In the genomic region with DNA sequence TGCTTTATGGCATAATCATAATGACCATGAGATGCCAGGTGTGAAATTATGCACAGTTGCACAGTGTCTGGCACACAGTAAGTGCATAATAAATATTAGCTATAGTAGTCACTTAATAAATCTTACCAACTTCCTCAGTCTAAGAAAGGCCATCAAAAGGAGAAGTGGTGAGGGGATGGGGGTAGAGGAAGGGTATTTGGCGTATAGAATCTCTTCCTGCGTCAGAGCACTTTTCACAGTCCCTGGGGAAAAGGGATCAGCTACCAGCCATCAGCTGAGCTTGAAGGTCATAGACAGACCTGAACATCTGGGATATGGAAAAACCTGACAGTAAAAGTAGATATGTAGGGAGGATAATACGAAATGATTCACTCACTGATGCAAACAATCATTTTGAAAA, we compare ENCODE assay signal across 22 cellular contexts. TPM values are rescaled to one million over a fixed set of nuclear protein-coding genes. Genes with fewer than 3 reads are reported as not detected.
A peak's percentile ranks its signal among the peaks of the same experiment; 100 is the strongest.
DNase-seq lines count a peak whose midpoint lies in the region; ATAC-seq, FAIRE-seq and TF ChIP-seq lines count a peak whose summit lies in the region.
"Had no signal": no experiment of that assay in that cellular context is flagged by ENCODE, and none has a peak within 500 bp of the region (broad histone marks: within the 10 kb centered on the region; RNA-seq: fewer than 3 reads in every experiment).

No MANE protein-coding gene starts in this region.

- CTCF ChIA-PET in CD8-positive, alpha-beta memory T cell (lab: Charles Lee): no interaction called here

- H3K9me3 Mint-ChIP-seq in CD8-positive, alpha-beta memory T cell: no peaks in the 10 kb centered on the region

- POLR2A ChIA-PET in CD8-positive, alpha-beta memory T cell (lab: Charles Lee): no interaction called here

- H4K20me1 ChIP-seq in osteoblast (ENCODE audit: insufficient read depth, low read length): no peaks in the 10 kb centered on the region

- no peaks in the 10 kb centered on the region for H3K36me3 Mint-ChIP-seq in CD8-positive, alpha-beta memory T cell
- H3K36me3 Mint-ChIP-seq: CD14-positive monocyte had no signal

- peak; percentile 40 for FAIRE-seq in HTR-8/SVneo (lab: Jason Lieb, UNC)

- H3K9me3 ChIP-seq in osteoblast (ENCODE audit: low read depth, low read length) (no peaks in the 10 kb centered on the region), right cardiac atrium (ENCODE audit: control insufficient read depth, low read length) (no peaks in the 10 kb centered on the region)
- H3K9me3 ChIP-seq in CD8-positive, alpha-beta memory T cell (ENCODE audit: low read length): no peaks in the 10 kb centered on the region
- H3K9me3 ChIP-seq: HAP-1 had no signal

- DNase-seq in D341Med (ENCODE audit: low spot score): peak; percentile 71
- DNase-seq in HTR-8/SVneo (ENCODE audit: insufficient read length, low spot score): no peak
- peak; percentile 78 for DNase-seq in NCI-H69 (lab: John Stamatoyannopoulos, UW)
- peak; percentile 63 for DNase-seq in osteoblast (ENCODE audit: insufficient read length, low spot score, missing footprints)
- no peak for DNase-seq in right cardiac atrium
- DNase-seq in CD8-positive, alpha-beta memory T cell: no peak
- DNase-seq in NCI-H446 treated with DMSO at 0.1 percent for 48 hours (lab: John Stamatoyannopoulos, UW): no peak
- DNase-seq: ACHN, DMS 273 treated with DMSO at 0.1 percent for 48 hours, GDM1, NCI-H1048, NCI-H1436 treated with DMSO at 0.1 percent for 48 hours, NCI-H226, SW 1271 had no signal

- H3K4me2 ChIP-seq in osteoblast (ENCODE audit: insufficient read depth, low read length): no peak overlapping the region
- H3K4me2 ChIP-seq: KMS-11 had no signal

- no peaks in the 10 kb centered on the region for H3K36me3 ChIP-seq in osteoblast (ENCODE audit: insufficient read depth, low read length)
- no peaks in the 10 kb centered on the region for H3K36me3 ChIP-seq in CD8-positive, alpha-beta memory T cell (ENCODE audit: insufficient read depth, low read length)
- H3K36me3 ChIP-seq: HAP-1 had no signal

- H3K4me1 ChIP-seq in osteoblast (ENCODE audit: insufficient read depth, low read length) (no peaks in the 10 kb centered on the region), right cardiac atrium (ENCODE audit: control insufficient read depth, insufficient read depth, low read length) (no peaks in the 10 kb centered on the region)
- H3K4me1 ChIP-seq in CD8-positive, alpha-beta memory T cell (ENCODE audit: insufficient read depth, low read length): no peaks in the 10 kb centered on the region

- WGBS in right cardiac atrium: 49% methylated on average over 3 of the region's 3 CpGs

- intact Hi-C loops in right cardiac atrium (cut with DNase I): no loop called here

- peaks cover 45 to 81% of the 10 kb centered on the region in 2 donors for H3K27me3 Mint-ChIP-seq in CD8-positive, alpha-beta memory T cell

- H3K4me1 Mint-ChIP-seq in CD8-positive, alpha-beta memory T cell: peaks cover 2 to 9% (median 5%) of the 10 kb centered on the region in 3 donors

- TF ChIP-seq CTCF in osteoblast (IDR thresholded peaks at IDR 0.05; ENCODE audit: extremely low read depth, low read depth, low read length): no peak

- no peak overlapping the region for H3K4me3 Mint-ChIP-seq in CD8-positive, alpha-beta memory T cell

- ATAC-seq in right cardiac atrium: no peak

- H3K27ac ChIP-seq in osteoblast (ENCODE audit: low read depth, low read length): no peak overlapping the region
- no peak overlapping the region for H3K27ac ChIP-seq in right cardiac atrium (ENCODE audit: low read length)
- H3K27ac ChIP-seq in CD8-positive, alpha-beta memory T cell (ENCODE audit: low read depth, low read length): no peak overlapping the region
- H3K27ac ChIP-seq: GM23248, KMS-11 had no signal

- H3K27me3 ChIP-seq in osteoblast (ENCODE audit: insufficient read depth, low read length): peaks cover 57% of the 10 kb centered on the region
- H3K27me3 ChIP-seq in right cardiac atrium (ENCODE audit: control insufficient read depth, insufficient read depth): no peaks in the 10 kb centered on the region
- peaks cover 17% of the 10 kb centered on the region for H3K27me3 ChIP-seq in CD8-positive, alpha-beta memory T cell (ENCODE audit: insufficient read depth, low read length, poor library complexity, severe bottlenecking)

- H3K79me2 ChIP-seq in osteoblast (ENCODE audit: insufficient read depth, low read length): no peaks in the 10 kb centered on the region

- no peak overlapping the region for H2AFZ ChIP-seq in osteoblast (ENCODE audit: low read length)
- H2AFZ ChIP-seq: GM23248 had no signal

- H3K4me3 ChIP-seq in osteoblast (ENCODE audit: insufficient read depth, low read length) (no peak overlapping the region), right cardiac atrium (ENCODE audit: low read length) (no peak overlapping the region)
- no peak overlapping the region for H3K4me3 ChIP-seq in CD8-positive, alpha-beta memory T cell (ENCODE audit: low read length)
- H3K4me3 ChIP-seq: GM23248, HAP-1 had no signal

- no peak overlapping the region for H3K27ac Mint-ChIP-seq in CD8-positive, alpha-beta memory T cell
- H3K27ac Mint-ChIP-seq: CD14-positive monocyte had no signal

RNA-seq across cellular contexts. Expression of a gene that starts 5.8 kb away (rescaled TPM):
- not detected in 2 replicates for total RNA-seq in osteoblast
- not detected for total RNA-seq in right cardiac atrium
- not detected for polyA plus RNA-seq in right cardiac atrium
- not detected for total RNA-seq in CD8-positive, alpha-beta memory T cell
- polyA plus RNA-seq in CD8-positive, alpha-beta memory T cell: not detected
- total RNA-seq: GM23248; HT-29; T-helper 2 cell treated with Interferon-gamma antibody and Interleukin-4, amounts not matched to agents 100 ng/mL and 5 ng/mL, for 36 hours had no signal
- polyA plus RNA-seq: CD14-positive monocyte, GM23248 had no signal

RNA-seq across cellular contexts. Expression of a gene that starts 54.8 kb away (rescaled TPM):
- total RNA-seq in osteoblast (not detected in 2 replicates), right cardiac atrium (not detected)
- not detected for polyA plus RNA-seq in right cardiac atrium
- total RNA-seq in CD8-positive, alpha-beta memory T cell: not detected
- polyA plus RNA-seq in CD8-positive, alpha-beta memory T cell: not detected
- total RNA-seq: Daoy; GM23248; HT-29; SK-MEL-5; T-helper 2 cell treated with Interferon-gamma antibody and Interleukin-4, amounts not matched to agents 100 ng/mL and 5 ng/mL, for 36 hours had no signal
- polyA plus RNA-seq: CD14-positive monocyte, GM23248 had no signal

Comparison
In these comparisons a context has a peak if more than half of its experiments do, and no peak if none do; other contexts are left out.
1. DNase-seq: peak in D341Med (single experiment), NCI-H69 (single experiment) and osteoblast (single experiment); none in HTR-8/SVneo (single experiment), right cardiac atrium (0 of 3), CD8-positive, alpha-beta memory T cell (0 of 5) and NCI-H446 treated with DMSO at 0.1 percent for 48 hours (single experiment).